ENCODE assay signal across 8 cellular contexts in the genomic region with DNA sequence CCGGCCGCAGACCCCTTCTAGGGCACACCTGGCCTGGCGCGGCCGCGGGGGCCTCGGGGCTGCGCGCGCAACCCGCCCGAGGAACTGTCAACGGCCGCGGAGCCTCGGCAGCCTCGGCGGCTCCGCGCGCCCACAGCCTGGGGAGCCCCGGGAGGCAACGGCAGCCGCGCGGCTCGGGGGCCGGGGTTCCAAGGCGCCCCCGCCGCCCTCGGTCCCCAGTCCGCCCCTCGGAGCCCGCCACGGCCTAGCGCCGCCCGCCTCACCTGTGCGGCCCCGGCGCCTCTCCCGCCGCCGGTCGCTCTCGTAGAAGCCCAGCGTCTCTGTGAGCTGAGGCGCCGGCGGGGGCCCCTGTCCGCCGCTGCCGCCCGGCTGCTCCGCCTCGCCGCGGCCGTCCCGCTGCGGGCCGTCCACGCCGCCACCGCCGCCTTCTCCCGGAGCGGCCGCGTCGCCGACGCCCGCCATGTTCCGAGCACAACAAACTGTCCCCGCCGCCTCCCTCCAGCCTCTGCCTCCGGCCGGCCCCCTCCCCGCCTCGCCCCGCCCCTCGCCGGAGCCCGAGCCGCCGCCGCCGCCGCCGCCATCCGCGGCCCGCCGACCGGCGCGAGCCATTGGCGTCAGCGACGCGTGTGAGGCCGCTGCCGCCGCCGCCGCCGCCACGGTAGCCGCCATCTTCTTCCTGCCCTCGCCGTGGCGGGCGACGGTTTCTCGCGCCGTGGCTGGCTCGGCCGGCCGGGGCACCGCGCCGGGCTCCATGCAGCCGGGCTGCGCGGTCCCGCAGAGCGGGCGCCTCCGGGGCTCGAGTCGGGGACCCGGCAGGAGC. TPM values are rescaled to one million over a fixed set of nuclear protein-coding genes. Genes with fewer than 3 reads are reported as not detected.
DNase-seq lines count a peak whose midpoint lies in the region; ATAC-seq, FAIRE-seq and TF ChIP-seq lines count a peak whose summit lies in the region.

A gene with protein sequence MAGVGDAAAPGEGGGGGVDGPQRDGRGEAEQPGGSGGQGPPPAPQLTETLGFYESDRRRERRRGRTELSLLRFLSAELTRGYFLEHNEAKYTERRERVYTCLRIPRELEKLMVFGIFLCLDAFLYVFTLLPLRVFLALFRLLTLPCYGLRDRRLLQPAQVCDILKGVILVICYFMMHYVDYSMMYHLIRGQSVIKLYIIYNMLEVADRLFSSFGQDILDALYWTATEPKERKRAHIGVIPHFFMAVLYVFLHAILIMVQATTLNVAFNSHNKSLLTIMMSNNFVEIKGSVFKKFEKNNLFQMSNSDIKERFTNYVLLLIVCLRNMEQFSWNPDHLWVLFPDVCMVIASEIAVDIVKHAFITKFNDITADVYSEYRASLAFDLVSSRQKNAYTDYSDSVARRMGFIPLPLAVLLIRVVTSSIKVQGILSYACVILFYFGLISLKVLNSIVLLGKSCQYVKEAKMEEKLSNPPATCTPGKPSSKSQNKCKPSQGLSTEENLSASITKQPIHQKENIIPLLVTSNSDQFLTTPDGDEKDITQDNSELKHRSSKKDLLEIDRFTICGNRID (minus strand): TSS at position 476 of the 820 bp plus-strand sequence. CDS start 14 bp downstream, at position 462.

- H3K4me2 ChIP-seq in DOHH2 (ENCODE audit: low read length) (peak within 1 kb of the TSS; percentile 94), SU-DHL-6 (ENCODE audit: low read depth, low read length, poor library complexity, severe bottlenecking) (peak within 1 kb of the TSS; percentile 79)

- TF ChIP-seq CTCF in DOHH2 (IDR thresholded peaks at IDR 0.05; ENCODE audit: low read depth, low read length, poor library complexity, severe bottlenecking) (no peak), SU-DHL-6 (IDR thresholded peaks at IDR 0.05; ENCODE audit: insufficient read depth, low read length, poor library complexity, severe bottlenecking) (no peak), pancreas (IDR thresholded peaks at IDR 0.05) (no peak), tibial artery (IDR thresholded peaks at IDR 0.05) (no peak)

- no peaks in the 10 kb centered on the region for H3K9me3 ChIP-seq in DOHH2 (ENCODE audit: control insufficient read depth, insufficient read depth, low read length)
- no peaks in the 10 kb centered on the region for H3K9me3 ChIP-seq in HUES6 (ENCODE audit: control insufficient read depth, insufficient read depth, low read depth, low read length)
- H3K9me3 ChIP-seq in SU-DHL-6 (ENCODE audit: insufficient read depth, low read length): no peaks in the 10 kb centered on the region
- no peaks in the 10 kb centered on the region for H3K9me3 ChIP-seq in pancreas
- H3K9me3 ChIP-seq in tibial artery: no peaks in the 10 kb centered on the region

- peaks cover 39% of the 10 kb centered on the region for H3K4me1 Mint-ChIP-seq in activated naive CD8-positive, alpha-beta T cell treated with anti-CD3 and anti-CD28 coated beads, Interleukin-2, amount 10 ng/mL, durations not matched to agents 7 days and 5 days

- DNase-seq in activated naive CD8-positive, alpha-beta T cell treated with anti-CD3 and anti-CD28 coated beads, Interleukin-2, amount 10 ng/mL, durations not matched to agents 7 days and 5 days: peak; percentile 86
- peak; percentile 93 for DNase-seq in Right ventricle myocardium inferior (ENCODE audit: missing footprints)
- DNase-seq in pancreas: peak; percentile 82 to 94 (median 87)
- peak; percentile 76 to 92 for DNase-seq in tibial artery

- H2AFZ ChIP-seq in SU-DHL-6 (ENCODE audit: low read depth, low read length, severe bottlenecking): peak within 1 kb of the TSS; percentile 63

- peaks cover 70% of the 10 kb centered on the region for H3K4me1 ChIP-seq in DOHH2 (ENCODE audit: control insufficient read depth, low read length)
- H3K4me1 ChIP-seq in HUES6 (ENCODE audit: control insufficient read depth, insufficient read depth, low read length): peaks cover 22% of the 10 kb centered on the region
- peaks cover 25 to 39% (median 35%) of the 10 kb centered on the region in 3 donors for H3K4me1 ChIP-seq in pancreas
- peaks cover 0 to 64% (median 33%) of the 10 kb centered on the region in 4 donors for H3K4me1 ChIP-seq in tibial artery

- H3K9me2 ChIP-seq in DOHH2 (replicated peaks; ENCODE audit: control insufficient read depth, low read length): no peaks in the 10 kb centered on the region
- no peaks in the 10 kb centered on the region for H3K9me2 ChIP-seq in SU-DHL-6 (replicated peaks; ENCODE audit: insufficient read depth, low read length)

- peaks cover 8% of the 10 kb centered on the region for H3F3A ChIP-seq in DOHH2 (ENCODE audit: control insufficient read depth, insufficient read depth)
- peaks cover 17% of the 10 kb centered on the region; the same call in 1 of the 2 replicates for H3F3A ChIP-seq in SU-DHL-6 (ENCODE audit: insufficient read depth)

- peaks cover 11% of the 10 kb centered on the region for H3K36me3 Mint-ChIP-seq in activated naive CD8-positive, alpha-beta T cell treated with anti-CD3 and anti-CD28 coated beads, Interleukin-2, amount 10 ng/mL, durations not matched to agents 7 days and 5 days

- H3K79me2 ChIP-seq in DOHH2 (ENCODE audit: control insufficient read depth, low read length) (peaks cover 59% of the 10 kb centered on the region), SU-DHL-6 (ENCODE audit: insufficient read depth, low read length) (peaks cover 10% of the 10 kb centered on the region; the same call in 1 of the 2 replicates)

- POLR2A ChIA-PET in activated naive CD8-positive, alpha-beta T cell treated with anti-CD3 and anti-CD28 coated beads, Interleukin-2, amount 10 ng/mL, durations not matched to agents 7 days and 5 days (lab: Charles Lee): interaction anchor here (1.0 to 3.0 kb wide), 2 partner anchors 14 to 572 kb away, joined by 3 to 19 read pairs; no protein-coding TSS in a partner anchor

- H3K27me3 ChIP-seq in DOHH2 (ENCODE audit: control insufficient read depth, low read length) (no peaks in the 10 kb centered on the region), HUES6 (ENCODE audit: control insufficient read depth, insufficient read depth, low read length) (no peaks in the 10 kb centered on the region), SU-DHL-6 (ENCODE audit: low read length) (no peaks in the 10 kb centered on the region), pancreas (no peaks in the 10 kb centered on the region), tibial artery (no peaks in the 10 kb centered on the region)

- H3K27ac ChIP-seq in DOHH2 (ENCODE audit: low read depth, low read length): peak within 1 kb of the TSS; percentile 80
- peak within 1 kb of the TSS; percentile 73; the same call in 1 of the 2 replicates for H3K27ac ChIP-seq in HUES6 (ENCODE audit: low read depth, low read length)
- H3K27ac ChIP-seq in SU-DHL-6 (ENCODE audit: low read depth, low read length): peak within 1 kb of the TSS; percentile 49
- peak within 1 kb of the TSS; percentile 88 to 97 (median 96) for H3K27ac ChIP-seq in pancreas
- H3K27ac ChIP-seq in tibial artery: peak within 1 kb of the TSS; percentile 96 to 99

- H3K9ac ChIP-seq in HUES6 (ENCODE audit: low read length): peak within 1 kb of the TSS; percentile 79
- peak within 1 kb of the TSS; percentile 68 for H3K9ac ChIP-seq in SU-DHL-6 (ENCODE audit: low read length)

- no peak for FAIRE-seq in pancreas (lab: Jason Lieb, UNC)

- no peaks in the 10 kb centered on the region for H3K9me3 Mint-ChIP-seq in activated naive CD8-positive, alpha-beta T cell treated with anti-CD3 and anti-CD28 coated beads, Interleukin-2, amount 10 ng/mL, durations not matched to agents 7 days and 5 days

- H3K27me3 Mint-ChIP-seq in activated naive CD8-positive, alpha-beta T cell treated with anti-CD3 and anti-CD28 coated beads, Interleukin-2, amount 10 ng/mL, durations not matched to agents 7 days and 5 days: no peaks in the 10 kb centered on the region

- H3K4me3 ChIP-seq in DOHH2 (ENCODE audit: low read length): peak within 1 kb of the TSS; percentile 94
- peak within 1 kb of the TSS; percentile 97 for H3K4me3 ChIP-seq in HUES6 (ENCODE audit: low read depth, low read length)
- H3K4me3 ChIP-seq in SU-DHL-6 (ENCODE audit: insufficient read depth, low read length, poor library complexity, severe bottlenecking): peak within 1 kb of the TSS; percentile 70
- peak within 1 kb of the TSS; percentile 76 to 93 (median 82) for H3K4me3 ChIP-seq in pancreas
- H3K4me3 ChIP-seq in tibial artery: peak within 1 kb of the TSS; percentile 80 to 91

- H3K27ac Mint-ChIP-seq in activated naive CD8-positive, alpha-beta T cell treated with anti-CD3 and anti-CD28 coated beads, Interleukin-2, amount 10 ng/mL, durations not matched to agents 7 days and 5 days: peak within 1 kb of the TSS; percentile 95

- 0% methylated on average over 53 to 135 of the region's 135 CpGs for WGBS in pancreas, 2 donors

- H3K36me3 ChIP-seq in DOHH2 (ENCODE audit: control insufficient read depth, low read length) (peaks cover 26% of the 10 kb centered on the region), HUES6 (ENCODE audit: control insufficient read depth, insufficient read depth, low read length) (no peaks in the 10 kb centered on the region), SU-DHL-6 (ENCODE audit: low read length) (no peaks in the 10 kb centered on the region), pancreas (no peaks in the 10 kb centered on the region), tibial artery (no peaks in the 10 kb centered on the region)

- intact Hi-C loops in Right ventricle myocardium inferior (cut with DNase I) (no loop called here), pancreas (cut with DNase I) (no loop called here), tibial artery (cut with DNase I; ENCODE audit: low total_unique reads) (no loop called here)

- peak; percentile 63 for ATAC-seq in GM21423 (IDR thresholded peaks at IDR 0.05; ENCODE audit: unreplicated experiment)
- ATAC-seq in activated naive CD8-positive, alpha-beta T cell treated with anti-CD3 and anti-CD28 coated beads, Interleukin-2, amount 10 ng/mL, durations not matched to agents 7 days and 5 days (ENCODE audit: low read depth): peak; percentile 71
- ATAC-seq in Right ventricle myocardium inferior: peak; percentile 88
- ATAC-seq in pancreas: peak; percentile 76 to 89 (median 80)

- peak within 1 kb of the TSS; percentile 91 for H3K4me3 Mint-ChIP-seq in activated naive CD8-positive, alpha-beta T cell treated with anti-CD3 and anti-CD28 coated beads, Interleukin-2, amount 10 ng/mL, durations not matched to agents 7 days and 5 days

- peaks cover 9% of the 10 kb centered on the region for H4K20me1 ChIP-seq in DOHH2 (ENCODE audit: control insufficient read depth, insufficient read depth, low read depth, low read length)
- no peaks in the 10 kb centered on the region; the same call in 1 of the 2 replicates for H4K20me1 ChIP-seq in SU-DHL-6 (ENCODE audit: low read depth, low read length)

RNA-seq across cellular contexts. Expression of the gene that starts here (rescaled TPM):
- 10 to 100 TPM; 46.1 TPM for total RNA-seq in activated naive CD8-positive, alpha-beta T cell treated with anti-CD3 and anti-CD28 coated beads, Interleukin-2, amount 10 ng/mL, durations not matched to agents 7 days and 5 days
- total RNA-seq in Right ventricle myocardium inferior (34.2 TPM), pancreas (10 to 100 TPM; 13.8 to 27.7 (median 19.2) TPM)
- polyA plus RNA-seq in pancreas: 10 to 100 TPM in 1 of 2 donors, 1 to 10 TPM in 1; 7.3 to 21.3 TPM

Comparison
In these comparisons a context has a peak if more than half of its experiments do, and no peak if none do; other contexts are left out.
1. Peak in every context shown above with its lines: DNase-seq, ATAC-seq, H3K4me3 ChIP-seq and H3K27ac ChIP-seq.